Comparison of ENCODE assay signal across 2 cellular contexts in genomic region chr3:157902680-157903079, GRCh38.
DNase-seq lines count a peak whose midpoint lies in the region; ATAC-seq, FAIRE-seq and TF ChIP-seq lines count a peak whose summit lies in the region.
"Not testable (repeated sequence)": the region's sequence is repeated elsewhere in the genome, so short reads cannot be mapped to it uniquely, and the experiment has no call there.

No MANE protein-coding gene starts in this region.

- not testable (repeated sequence) for H3K36me3 ChIP-seq in K562 (ENCODE audit: control insufficient read depth, insufficient read depth, low read length); pancreas

- not testable (repeated sequence) for TF ChIP-seq RAD21 in K562 (CRISPR knock-in tag; conservative IDR thresholded peaks at IDR 0.05 in 1 of 2, IDR thresholded peaks at IDR 0.05 in 1 of 2)

- not testable (repeated sequence) for TF ChIP-seq POLR2A in K562 (conservative IDR thresholded peaks at IDR 0.05)

- H3K9me3 ChIP-seq in K562 (replicated peaks; ENCODE audit: control insufficient read depth, insufficient read depth, low read depth, low read length); pancreas: not testable (repeated sequence)

- intact Hi-C loops in K562 (cut with micrococcal nuclease); pancreas (cut with DNase I): not testable (repeated sequence)

- not testable (repeated sequence) for H3K4me1 ChIP-seq in K562 (replicated peaks in 1 of 2; ENCODE audit: control insufficient read depth in 2 of 2, insufficient read depth in 2 of 2, low read length in 2 of 2); pancreas

- CTCF ChIA-PET in K562 (lab: Yijun Ruan, JAX; ENCODE audit: low intra/inter-chr PET ratio) = not testable (repeated sequence)

- not testable (repeated sequence) for H2AFZ ChIP-seq in K562 (ENCODE audit: low read depth, low read length)

- H3K79me2 ChIP-seq in K562 (ENCODE audit: control insufficient read depth, insufficient read depth, low read length) = not testable (repeated sequence)

- not testable (repeated sequence) for H3K9ac ChIP-seq in K562 (ENCODE audit: insufficient read depth in 1 of 2, low read depth in 2 of 2, low read length in 2 of 2)

- H3K4me3 ChIP-seq in K562, pancreas: not testable (repeated sequence)

- POLR2A ChIA-PET in K562 (lab: Yijun Ruan, JAX) = not testable (repeated sequence)

- not testable (repeated sequence) for BruUV-seq in K562 (replicated peaks; lab: Mats Ljungman, UMichigan)

- not testable (repeated sequence) for ATAC-seq in K562, pancreas

- not testable (repeated sequence) for FAIRE-seq in K562 (lab: Jason Lieb, UNC)
- peak; percentile 47 for FAIRE-seq in pancreas (lab: Jason Lieb, UNC)

- not testable (repeated sequence) for H3K9me1 ChIP-seq in K562 (ENCODE audit: control insufficient read depth, insufficient read depth, low read length)

- in situ Hi-C loops in K562 (cut with MboI) = not testable (repeated sequence)

- not testable (repeated sequence) for TF ChIP-seq CTCF in K562 (IDR thresholded peaks at IDR 0.05 in 2 of 3, conservative IDR thresholded peaks at IDR 0.05 in 1 of 3; ENCODE audit: insufficient read depth in 2 of 3, low read depth in 1 of 3, low read length in 3 of 3); pancreas (IDR thresholded peaks at IDR 0.05)

- 2% methylated on average over 2 of the region's 4 CpGs for WGBS in K562 (ENCODE audit: insufficient coverage, low coverage, missing lambda C conversion rate)
- WGBS in pancreas, 2 donors = 67 to 83% methylated on average over 4 of the region's 4 CpGs

- not testable (repeated sequence) for H3K27ac ChIP-seq in K562 (ENCODE audit: extremely low read depth, low read depth, low read length); pancreas

- not testable (repeated sequence) for H4K20me1 ChIP-seq in K562 (replicated peaks; ENCODE audit: control insufficient read depth, insufficient read depth, low read length)

- H3K27me3 ChIP-seq in K562 (ENCODE audit: control insufficient read depth in 2 of 2, insufficient read depth in 2 of 2, low read length in 2 of 2); pancreas: not testable (repeated sequence)

- DNase-seq in K562 (ENCODE audit: extremely low read depth in 1 of 4, low spot score in 3 of 4); pancreas: not testable (repeated sequence)

- H3K4me2 ChIP-seq in K562 (ENCODE audit: insufficient read depth, low read length) = not testable (repeated sequence)

- not testable (repeated sequence) for TF ChIP-seq EP300 in K562 (IDR thresholded peaks at IDR 0.05; ENCODE audit: low read length)

TF ChIP-seq in K562, 482 proteins besides CTCF, POLR2A, EP300 and RAD21:
- peak; percentile 98 for TF ChIP-seq ZNF583 (CRISPR knock-in tag; IDR thresholded peaks at IDR 0.05)
TF ChIP-seq in K562: peak in this region for 1; not testable (repeated sequence) for 481.
